17 cellular contexts compared by ENCODE assay signal in genomic region chr21:28496517-28496916, GRCh38.
DNase-seq lines count a peak whose midpoint lies in the region; ATAC-seq and TF ChIP-seq lines count a peak whose summit lies in the region.
"Had no signal": no experiment of that assay in that cellular context is flagged by ENCODE, and none has a peak within 500 bp of the region (broad histone marks: within the 10 kb centered on the region; RNA-seq: fewer than 3 reads in every experiment).

No MANE protein-coding gene starts in this region.

- no peaks in the 10 kb centered on the region for H3K9me3 Mint-ChIP-seq in central memory CD8-positive, alpha-beta T cell
- H3K9me3 Mint-ChIP-seq in activated naive CD4-positive, alpha-beta T cell treated with anti-CD3 and anti-CD28 coated beads, Interleukin-2, amount 10 ng/mL, durations not matched to agents 7 days and 5 days, result no peaks in the 10 kb centered on the region

- H3K27ac ChIP-seq in Karpas-422 (ENCODE audit: low read length), result no peak overlapping the region

- no peaks in the 10 kb centered on the region for H3K4me1 Mint-ChIP-seq in central memory CD8-positive, alpha-beta T cell
- no peaks in the 10 kb centered on the region for H3K4me1 Mint-ChIP-seq in activated naive CD4-positive, alpha-beta T cell treated with anti-CD3 and anti-CD28 coated beads, Interleukin-2, amount 10 ng/mL, durations not matched to agents 7 days and 5 days
- H3K4me1 Mint-ChIP-seq: B cell had no signal

- ATAC-seq in GM18502 (IDR thresholded peaks at IDR 0.05; ENCODE audit: poor library complexity, unreplicated experiment) (peak; percentile 68), GM18867 (IDR thresholded peaks at IDR 0.05; ENCODE audit: unreplicated experiment) (peak; percentile 39)
- no peak for ATAC-seq in central memory CD8-positive, alpha-beta T cell (replicated peaks; ENCODE audit: extremely low read depth, poor library complexity, severe bottlenecking)
- ATAC-seq: GM12878, HepG2 had no signal

- TF ChIP-seq CTCF in foreskin fibroblast (IDR thresholded peaks at IDR 0.05; ENCODE audit: low read depth, low read length), result no peak

- no peaks in the 10 kb centered on the region for H3K79me2 ChIP-seq in Karpas-422 (ENCODE audit: low read length)

- H3K36me3 Mint-ChIP-seq in central memory CD8-positive, alpha-beta T cell (ENCODE audit: insufficient read depth), result no peaks in the 10 kb centered on the region
- H3K36me3 Mint-ChIP-seq in activated naive CD4-positive, alpha-beta T cell treated with anti-CD3 and anti-CD28 coated beads, Interleukin-2, amount 10 ng/mL, durations not matched to agents 7 days and 5 days, result no peaks in the 10 kb centered on the region

- peak overlapping the region; percentile 10 for H3K4me2 ChIP-seq in Karpas-422 (ENCODE audit: low read depth, low read length, poor library complexity, severe bottlenecking)

- no peaks in the 10 kb centered on the region for H3K27me3 ChIP-seq in Karpas-422 (ENCODE audit: low read length)

- CTCF ChIA-PET in activated naive CD4-positive, alpha-beta T cell treated with anti-CD3 and anti-CD28 coated beads, Interleukin-2, amount 10 ng/mL, durations not matched to agents 7 days and 5 days (lab: Charles Lee), result no interaction called here

- H3K4me3 ChIP-seq in Karpas-422 (ENCODE audit: low read length) (no peak overlapping the region), foreskin fibroblast (ENCODE audit: low read depth in 1 of 2, low read length in 2 of 2) (no peak overlapping the region)
- H3K4me3 ChIP-seq: GM12878, HAP-1 had no signal

- no peaks in the 10 kb centered on the region for H3K36me3 ChIP-seq in Karpas-422 (ENCODE audit: insufficient read depth, low read length)
- H3K36me3 ChIP-seq: HAP-1 had no signal

- no peaks in the 10 kb centered on the region for H3K9me2 ChIP-seq in Karpas-422 (replicated peaks; ENCODE audit: insufficient read depth, low read length)

- no peak for DNase-seq in Karpas-422
- DNase-seq in central memory CD8-positive, alpha-beta T cell (ENCODE audit: low spot score in 2 of 2), result no peak
- DNase-seq in foreskin fibroblast, result no peak
- DNase-seq in stimulated activated CD8-positive, alpha-beta memory T cell treated with anti-CD3 and anti-CD28 coated beads, Interleukin-4, amount 100 ng/mL, for 48 hours, result no peak
- DNase-seq in pons (ENCODE audit: low spot score), result no peak
- no peak for DNase-seq in activated naive CD4-positive, alpha-beta T cell treated with anti-CD3 and anti-CD28 coated beads, Interleukin-2, amount 10 ng/mL, durations not matched to agents 7 days and 5 days
- DNase-seq: C1 segment of cervical spinal cord; Calu3; CD4-positive, alpha-beta T cell; DMS 273 treated with DMSO at 0.1 percent for 48 hours; GOT3 had no signal

- peak overlapping the region; percentile 23 for H3K27ac Mint-ChIP-seq in central memory CD8-positive, alpha-beta T cell (ENCODE audit: low read depth)
- no peak overlapping the region for H3K27ac Mint-ChIP-seq in activated naive CD4-positive, alpha-beta T cell treated with anti-CD3 and anti-CD28 coated beads, Interleukin-2, amount 10 ng/mL, durations not matched to agents 7 days and 5 days
- H3K27ac Mint-ChIP-seq: B cell; CD4-positive, alpha-beta T cell had no signal

- H3K27me3 Mint-ChIP-seq in central memory CD8-positive, alpha-beta T cell, result no peaks in the 10 kb centered on the region
- no peaks in the 10 kb centered on the region for H3K27me3 Mint-ChIP-seq in activated naive CD4-positive, alpha-beta T cell treated with anti-CD3 and anti-CD28 coated beads, Interleukin-2, amount 10 ng/mL, durations not matched to agents 7 days and 5 days
- H3K27me3 Mint-ChIP-seq: B cell; CD4-positive, alpha-beta T cell had no signal

- peak overlapping the region; percentile 6; the same call in 1 of the 2 replicates for H2AFZ ChIP-seq in Karpas-422 (ENCODE audit: low read length)

- H3K9ac ChIP-seq in Karpas-422 (ENCODE audit: low read length), result no peak overlapping the region

- no peaks in the 10 kb centered on the region for H3K9me3 ChIP-seq in Karpas-422 (ENCODE audit: low read length)
- H3K9me3 ChIP-seq: HAP-1 had no signal

- peaks cover 11% of the 10 kb centered on the region for H3K4me1 ChIP-seq in Karpas-422 (ENCODE audit: low read length)
- H3K4me1 ChIP-seq: HAP-1 had no signal

- H4K20me1 ChIP-seq in Karpas-422 (ENCODE audit: insufficient read depth, low read depth, low read length), result no peaks in the 10 kb centered on the region

- no peak overlapping the region for H3K4me3 Mint-ChIP-seq in central memory CD8-positive, alpha-beta T cell
- no peak overlapping the region for H3K4me3 Mint-ChIP-seq in activated naive CD4-positive, alpha-beta T cell treated with anti-CD3 and anti-CD28 coated beads, Interleukin-2, amount 10 ng/mL, durations not matched to agents 7 days and 5 days
- H3K4me3 Mint-ChIP-seq: B cell; CD4-positive, alpha-beta T cell had no signal
